In genomic region chrX:402857-403256, GRCh38 we compare ENCODE assay signal across 19 cellular contexts.
"Had no signal": no experiment of that assay in that cellular context is flagged by ENCODE, and none has a peak within 500 bp of the region (broad histone marks: within the 10 kb centered on the region; RNA-seq: fewer than 3 reads in every experiment).

No MANE protein-coding gene starts in this region.

- FAIRE-seq: endothelial cell of umbilical vein, keratinocyte, TTC549, urothelium cell line had no signal

- H3K27ac ChIP-seq: ascending aorta, brain microvascular endothelial cell, prostate gland, tibial nerve, WERI-Rb-1 had no signal

- H3K4me1 ChIP-seq: ascending aorta, prostate gland had no signal

- ATAC-seq: activated naive CD4-positive, alpha-beta T cell treated with anti-CD3 and anti-CD28 coated beads, Interleukin-2, amount 50 U/mL, for 72 hours; left colon had no signal

- H3K9me3 ChIP-seq: ascending aorta, prostate gland, tibial nerve had no signal

- H3K36me3 ChIP-seq: ascending aorta, brain microvascular endothelial cell, prostate gland, tibial nerve, WERI-Rb-1 had no signal

- H3K27me3 ChIP-seq: ascending aorta, brain microvascular endothelial cell, tibial nerve had no signal

- H3K4me3 ChIP-seq: ascending aorta, prostate gland, tibial nerve had no signal

- DNase-seq: activated CD4-positive, alpha-beta T cell treated with anti-CD3 and anti-CD28 coated beads for 1 hour; activated gamma-delta T cell treated with Interleukin-2 at 50 U/mL for 16 hours; activated T-cell treated with anti-CD3 and anti-CD28 coated beads, Interleukin-2, amount 50 U/mL, for 1 hour; brain microvascular endothelial cell; central memory CD4-positive, alpha-beta T cell; dermis blood vessel endothelial cell; effector memory CD4-positive, alpha-beta T cell; left colon; stimulated activated CD4-positive, alpha-beta T cell treated with anti-CD3 and anti-CD28 coated beads, Interleukin-4, amount 100 ng/mL, for 24 hours; T-helper 1 cell; WERI-Rb-1 had no signal
